8 cellular contexts compared by ENCODE assay signal in the genomic region with DNA sequence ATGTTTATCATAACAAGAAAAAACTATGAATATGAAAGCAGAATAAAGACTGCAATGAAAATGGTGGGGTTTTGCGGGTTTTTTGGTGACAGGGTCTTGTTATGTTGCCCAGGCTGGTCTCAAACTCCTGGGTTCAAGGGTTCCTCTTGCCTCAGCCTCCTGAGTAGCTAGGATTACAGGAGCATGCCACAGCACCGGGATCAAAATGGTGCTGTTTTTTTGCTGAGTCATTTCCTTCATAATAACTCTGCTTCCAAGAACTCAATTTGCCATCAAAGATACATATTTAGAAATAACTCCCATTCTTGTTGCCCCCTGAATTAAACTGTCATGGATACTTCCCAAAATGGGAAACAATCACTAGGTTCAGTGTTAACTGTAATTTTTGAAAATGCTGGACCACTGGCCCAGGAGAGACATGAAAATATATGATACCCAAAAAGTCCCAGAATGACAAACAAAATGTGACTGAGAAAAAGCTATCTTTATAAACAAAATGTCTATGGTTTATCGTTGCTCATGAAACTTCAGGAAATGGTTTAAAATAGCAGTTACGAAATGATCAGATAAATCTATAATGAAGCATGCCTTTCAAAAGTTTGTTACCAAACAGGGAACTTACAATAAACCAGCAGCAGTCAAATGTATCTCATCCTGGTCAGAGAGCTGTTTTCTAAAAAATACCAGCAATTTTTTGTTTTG. TPM values are rescaled to one million over a fixed set of nuclear protein-coding genes. Genes with fewer than 3 reads are reported as not detected.
DNase-seq lines count a peak whose midpoint lies in the region; ATAC-seq and TF ChIP-seq lines count a peak whose summit lies in the region.

No MANE protein-coding gene starts in this region.

- H3K27ac Mint-ChIP-seq in WTC11: peak overlapping the region; percentile 91

- POLR2A ChIA-PET in WTC11 (lab: Charles Lee): no interaction called here

- peaks cover 23% of the 10 kb centered on the region for H3K4me1 Mint-ChIP-seq in WTC11

- ATAC-seq in WTC11 (no peak), gastroesophageal sphincter (no peak)

- in situ Hi-C loops in transverse colon (cut with MboI; ENCODE audit: low pct_ligation_motif_present in 1 of 4, low pct_unique_long_range_greater_than_20kb in 1 of 4, low sequenced_read_pairs in 3 of 4): no loop called here

- H3K4me3 Mint-ChIP-seq in WTC11: no peak overlapping the region

- H3K9me3 Mint-ChIP-seq in WTC11: no peaks in the 10 kb centered on the region

- DNase-seq in cardiac muscle cell (ENCODE audit: low read depth in 1 of 2, low spot score in 1 of 2) (peak in 1 of 2 donors; percentile 69), cardiac septum (ENCODE audit: low spot score) (no peak), WTC11 (ENCODE audit: low spot score) (no peak), transverse colon (no peak), NCI-H1105 treated with DMSO at 0.1 percent for 48 hours (lab: John Stamatoyannopoulos, UW) (no peak), Ammon's horn (ENCODE audit: low spot score) (no peak), NCI-H2107 (lab: John Stamatoyannopoulos, UW) (no peak)

- CTCF ChIA-PET in WTC11 (lab: Charles Lee): interaction anchor here (0.5 kb wide), 1 partner anchor 13 kb away, joined by 5 read pairs; no protein-coding TSS in a partner anchor

- TF ChIP-seq POLR2A in gastroesophageal sphincter (IDR thresholded peaks at IDR 0.05) (no peak), transverse colon (IDR thresholded peaks at IDR 0.05) (no peak)

- H3K36me3 Mint-ChIP-seq in WTC11: 0 out of 2 replicates have a peak, but pooled peaks cover 2% of the 10 kb centered on the region

- no peak for TF ChIP-seq CTCF in cardiac muscle cell (IDR thresholded peaks at IDR 0.05; ENCODE audit: low read depth, low read length)
- TF ChIP-seq CTCF in WTC11 (IDR thresholded peaks at IDR 0.05): no peak
- TF ChIP-seq CTCF in gastroesophageal sphincter (IDR thresholded peaks at IDR 0.05): no peak
- no peak for TF ChIP-seq CTCF in transverse colon (IDR thresholded peaks at IDR 0.05)

- intact Hi-C loops in cardiac septum (cut with DNase I): no loop called here
- intact Hi-C loops in transverse colon (cut with DNase I; ENCODE audit: low total_unique reads): no loop called here

- H3K27me3 ChIP-seq in cardiac muscle cell (no peaks in the 10 kb centered on the region), gastroesophageal sphincter (no peaks in the 10 kb centered on the region), transverse colon (no peaks in the 10 kb centered on the region)

- TF ChIP-seq EP300 in gastroesophageal sphincter (IDR thresholded peaks at IDR 0.05): no peak
- TF ChIP-seq EP300 in transverse colon (IDR thresholded peaks at IDR 0.05; ENCODE audit: low read depth): no peak

- H3K9me3 ChIP-seq in cardiac muscle cell (ENCODE audit: low read depth): no peaks in the 10 kb centered on the region
- H3K9me3 ChIP-seq in gastroesophageal sphincter: no peaks in the 10 kb centered on the region
- no peaks in the 10 kb centered on the region for H3K9me3 ChIP-seq in transverse colon

- H3K27me3 Mint-ChIP-seq in WTC11 (ENCODE audit: low read depth): no peaks in the 10 kb centered on the region

- H3K27ac ChIP-seq in cardiac muscle cell (peak overlapping the region; percentile 39), gastroesophageal sphincter (peak overlapping the region; percentile 7 to 44 (median 24)), transverse colon (peak overlapping the region; percentile 34 to 60 (median 44))

- H3K4me3 ChIP-seq in cardiac muscle cell (no peak overlapping the region), gastroesophageal sphincter (no peak overlapping the region), transverse colon (no peak overlapping the region)

- H3K36me3 ChIP-seq in cardiac muscle cell (no peaks in the 10 kb centered on the region), gastroesophageal sphincter (no peaks in the 10 kb centered on the region), transverse colon (no peaks in the 10 kb centered on the region)

- WGBS in gastroesophageal sphincter (ENCODE audit: low coverage in 1 of 2), 2 donors: 56 to 59% methylated on average over 4 of the region's 4 CpGs
- 52 to 63% methylated on average over 4 of the region's 4 CpGs for WGBS in transverse colon (ENCODE audit: low coverage in 1 of 2), 2 donors

- H3K4me1 ChIP-seq in cardiac muscle cell (ENCODE audit: low read depth) (peaks cover 5% of the 10 kb centered on the region), gastroesophageal sphincter (peaks cover 3 to 49% (median 17%) of the 10 kb centered on the region in 3 donors), transverse colon (peaks cover 0 to 32% (median 23%) of the 10 kb centered on the region in 4 donors)

TF ChIP-seq in WTC11, 78 proteins besides CTCF, POLR2A, EP300 and RAD21:
- TF ChIP-seq ZNF396 (CRISPR knock-in tag; IDR thresholded peaks at IDR 0.05; ENCODE audit: borderline replicate concordance) (0 out of 2 replicates have a peak, but pooled peaks have one; percentile 6), PRDM15 (CRISPR knock-in tag; IDR thresholded peaks at IDR 0.05) (no peak), ZNF121 (CRISPR knock-in tag; IDR thresholded peaks at IDR 0.05) (peak; percentile 6; the same call in 1 of the 2 replicates)

RNA-seq across cellular contexts. Expression of gene ILRUN, which starts 32.1 kb away (rescaled TPM):
- total RNA-seq in cardiac muscle cell (42.7 and 55.9 TPM in 2 replicates), cardiac septum (104 TPM), WTC11 (2021) (60.4 to 75.5 TPM (median 63.9 TPM) in 3 replicates), gastroesophageal sphincter (100 to 1,000 TPM in 1 of 4 donors, 10 to 100 TPM in 3; 84.4 to 116 (median 96.6) TPM), transverse colon (10 to 100 TPM; 34.8 to 81.0 (median 52.9) TPM)
- 9.6 and 14.6 TPM in 2 replicates for polyA plus RNA-seq in cardiac muscle cell
